ENCODE assay signal across 15 cellular contexts in genomic region chr11:17610402-17610894, GRCh38.
DNase-seq lines count a peak whose midpoint lies in the region; ATAC-seq and TF ChIP-seq lines count a peak whose summit lies in the region.
"Had no signal": no experiment of that assay in that cellular context is flagged by ENCODE, and none has a peak within 500 bp of the region (broad histone marks: within the 10 kb centered on the region; RNA-seq: fewer than 3 reads in every experiment).

No MANE protein-coding gene starts in this region.

- in situ Hi-C loops in G401 (cut with HindIII; ENCODE audit: low sequenced_read_pairs), result no loop called here

- POLR2A ChIA-PET in activated CD4-positive, alpha-beta T cell treated with anti-CD3 and anti-CD28 coated beads, Interleukin-2, amount 10 ng/mL, durations not matched to agents 7 days and 5 days (lab: Charles Lee), result no interaction called here

- no peaks in the 10 kb centered on the region for H3K36me3 ChIP-seq in H7 (replicated peaks; ENCODE audit: control insufficient read depth, insufficient read depth, low read length)
- no peaks in the 10 kb centered on the region for H3K36me3 ChIP-seq in lung (ENCODE audit: control insufficient read depth in 2 of 2, insufficient read depth in 2 of 2, low read length in 2 of 2)

- no peaks in the 10 kb centered on the region for H3K36me3 Mint-ChIP-seq in activated CD4-positive, alpha-beta T cell treated with anti-CD3 and anti-CD28 coated beads, Interleukin-2, amount 10 ng/mL, durations not matched to agents 7 days and 5 days (ENCODE audit: low read depth)
- no peaks in the 10 kb centered on the region for H3K36me3 Mint-ChIP-seq in type B pancreatic cell
- H3K36me3 Mint-ChIP-seq in CD14-positive monocyte, result no peaks in the 10 kb centered on the region
- H3K36me3 Mint-ChIP-seq: CD4-positive, CD25-positive, alpha-beta regulatory T cell; IgD-negative memory B cell had no signal

- 84 to 93% methylated on average over 9 to 10 of the region's 10 CpGs for WGBS in lung, 2 donors

- H3K4me3 ChIP-seq in H7 (ENCODE audit: insufficient read depth, low read depth, low read length) (no peak overlapping the region), lung (no peak overlapping the region)

- H3K27me3 Mint-ChIP-seq in activated CD4-positive, alpha-beta T cell treated with anti-CD3 and anti-CD28 coated beads, Interleukin-2, amount 10 ng/mL, durations not matched to agents 7 days and 5 days, result peaks cover 5% of the 10 kb centered on the region
- H3K27me3 Mint-ChIP-seq in type B pancreatic cell (peaks cover 41% of the 10 kb centered on the region), CD14-positive monocyte (ENCODE audit: low read depth in 3 of 3) (peaks cover 4 to 11% (median 5%) of the 10 kb centered on the region in 3 donors)

- no peak overlapping the region for H3K4me3 Mint-ChIP-seq in activated CD4-positive, alpha-beta T cell treated with anti-CD3 and anti-CD28 coated beads, Interleukin-2, amount 10 ng/mL, durations not matched to agents 7 days and 5 days
- H3K4me3 Mint-ChIP-seq in type B pancreatic cell (no peak overlapping the region), CD14-positive monocyte (no peak overlapping the region)
- H3K4me3 Mint-ChIP-seq: CD4-positive, CD25-positive, alpha-beta regulatory T cell; IgD-negative memory B cell had no signal

- TF ChIP-seq CTCF in lung (IDR thresholded peaks at IDR 0.05; ENCODE audit: control extremely low read depth, extremely low read depth), result no peak
- no peak for TF ChIP-seq CTCF in type B pancreatic cell (conservative IDR thresholded peaks at IDR 0.05)
- no peak for TF ChIP-seq CTCF in CD14-positive monocyte (IDR thresholded peaks at IDR 0.05)

- H3K27me3 ChIP-seq in H7 (ENCODE audit: control insufficient read depth, insufficient read depth, low read length), result no peaks in the 10 kb centered on the region
- H3K27me3 ChIP-seq in lung (ENCODE audit: control insufficient read depth, insufficient read depth), result no peaks in the 10 kb centered on the region

- no peak overlapping the region for H3K27ac ChIP-seq in lung (ENCODE audit: low read depth in 1 of 2, low read length in 1 of 2)

- no peaks in the 10 kb centered on the region for H3K9me3 ChIP-seq in lung (ENCODE audit: control insufficient read depth in 2 of 2, insufficient read depth in 1 of 2, low read length in 1 of 2)

- H3K4me1 Mint-ChIP-seq in activated CD4-positive, alpha-beta T cell treated with anti-CD3 and anti-CD28 coated beads, Interleukin-2, amount 10 ng/mL, durations not matched to agents 7 days and 5 days, result no peaks in the 10 kb centered on the region
- no peaks in the 10 kb centered on the region for H3K4me1 Mint-ChIP-seq in type B pancreatic cell (ENCODE audit: unreplicated experiment)
- H3K4me1 Mint-ChIP-seq in CD14-positive monocyte, result no peaks in the 10 kb centered on the region
- H3K4me1 Mint-ChIP-seq: CD4-positive, CD25-positive, alpha-beta regulatory T cell; IgD-negative memory B cell had no signal

- CTCF ChIA-PET in activated CD4-positive, alpha-beta T cell treated with anti-CD3 and anti-CD28 coated beads, Interleukin-2, amount 10 ng/mL, durations not matched to agents 7 days and 5 days (lab: Charles Lee), result no interaction called here

- no peaks in the 10 kb centered on the region for H3K9me3 Mint-ChIP-seq in activated CD4-positive, alpha-beta T cell treated with anti-CD3 and anti-CD28 coated beads, Interleukin-2, amount 10 ng/mL, durations not matched to agents 7 days and 5 days
- H3K9me3 Mint-ChIP-seq in type B pancreatic cell, result no peaks in the 10 kb centered on the region
- H3K9me3 Mint-ChIP-seq in CD14-positive monocyte, result peaks cover 0 to 2% (median 0%) of the 10 kb centered on the region in 7 donors
- H3K9me3 Mint-ChIP-seq: CD4-positive, CD25-positive, alpha-beta regulatory T cell; IgD-negative memory B cell had no signal

- no peak overlapping the region for H3K27ac Mint-ChIP-seq in activated CD4-positive, alpha-beta T cell treated with anti-CD3 and anti-CD28 coated beads, Interleukin-2, amount 10 ng/mL, durations not matched to agents 7 days and 5 days
- H3K27ac Mint-ChIP-seq in type B pancreatic cell (no peak overlapping the region), CD14-positive monocyte (peak overlapping the region in 2 of 7 donors; percentile 26 to 47)
- H3K27ac Mint-ChIP-seq: CD4-positive, CD25-positive, alpha-beta regulatory T cell; IgD-negative memory B cell had no signal

- no peak for ATAC-seq in lung (ENCODE audit: insufficient read depth, low FRiP score)
- ATAC-seq: HCT116, Right ventricle myocardium inferior had no signal

- H3K4me1 ChIP-seq in lung (ENCODE audit: control insufficient read depth in 2 of 2, insufficient read depth in 2 of 2, low read length in 2 of 2), result no peaks in the 10 kb centered on the region

- intact Hi-C loops in CD14-positive monocyte (cut with micrococcal nuclease), result no loop called here

- peak; percentile 2 for DNase-seq in activated CD4-positive, alpha-beta T cell treated with anti-CD3 and anti-CD28 coated beads, Interleukin-2, amount 10 ng/mL, durations not matched to agents 7 days and 5 days
- DNase-seq in activated CD4-positive, alpha-beta T cell treated with anti-CD3 and anti-CD28 coated beads, Interleukin-2, amount 50 U/mL, for 4 hours, result no peak
- DNase-seq in H7, result peak; percentile 48
- peak; percentile 27 for DNase-seq in lung (ENCODE audit: low spot score)
- peak; percentile 59 for DNase-seq in type B pancreatic cell (ENCODE audit: extremely low spot score, unreplicated experiment)
- no peak for DNase-seq in CD14-positive monocyte (ENCODE audit: low spot score)
- no peak for DNase-seq in cerebellar cortex (ENCODE audit: low spot score)
- no peak for DNase-seq in G401 (ENCODE audit: low spot score)
- DNase-seq: CD4-positive, CD25-positive, alpha-beta regulatory T cell; NCI-H1417; NCI-H2029; NCI-H510A treated with DMSO at 0.1 percent for 48 hours had no signal

Comparison
In these comparisons a context has a peak if more than half of its experiments do, and no peak if none do; other contexts are left out.
1. DNase-seq: peak in activated CD4-positive, alpha-beta T cell treated with anti-CD3 and anti-CD28 coated beads, Interleukin-2, amount 10 ng/mL, durations not matched to agents 7 days and 5 days (single experiment), H7 (single experiment), lung (single experiment) and type B pancreatic cell (single experiment); none in activated CD4-positive, alpha-beta T cell treated with anti-CD3 and anti-CD28 coated beads, Interleukin-2, amount 50 U/mL, for 4 hours (0 of 2), CD14-positive monocyte (single experiment), cerebellar cortex (single experiment) and G401 (single experiment).